In genomic region chr9:82757921-82758320, GRCh38 we compare ENCODE assay signal across 1 cellular context.
TF ChIP-seq lines count a peak whose summit lies in the region.

No MANE protein-coding gene starts in this region.

TF ChIP-seq in GM23338, 12 proteins besides CTCF, POLR2A, EP300 and RAD21 (continued from another document):
- no peak for TF ChIP-seq ZNF462 (CRISPR knock-in tag; IDR thresholded peaks at IDR 0.05)
- TF ChIP-seq EZH2phosphoT487 (IDR thresholded peaks at IDR 0.05; ENCODE audit: unreplicated experiment): no peak
- no peak for TF ChIP-seq STAT1 (IDR thresholded peaks at IDR 0.05; ENCODE audit: unreplicated experiment)
- TF ChIP-seq JUNB (IDR thresholded peaks at IDR 0.05; ENCODE audit: unreplicated experiment): no peak
